In the genomic region with DNA sequence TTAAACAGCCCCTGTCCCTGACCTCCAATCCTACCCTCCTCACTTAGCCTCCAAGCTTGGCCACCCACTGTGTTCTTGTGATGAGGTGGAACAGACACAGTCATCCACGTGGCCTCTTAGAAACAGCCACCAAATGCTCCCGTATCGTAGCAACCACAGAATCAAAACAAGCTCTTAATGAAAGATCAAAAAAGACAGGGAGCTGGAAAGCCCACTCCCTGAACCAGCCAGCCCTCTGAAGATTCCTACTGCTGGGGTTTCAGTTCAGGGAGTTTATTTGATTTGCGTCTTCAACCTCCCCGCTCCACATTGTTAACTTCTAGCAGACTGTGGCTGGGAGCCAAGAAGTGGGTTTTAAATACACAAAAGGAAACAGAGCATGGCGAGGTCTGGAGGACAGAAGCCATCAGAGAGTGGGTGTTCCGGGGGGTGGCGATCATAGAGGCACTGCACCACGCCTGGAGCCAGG, we compare ENCODE assay signal across 1 cellular context.
TF ChIP-seq lines count a peak whose summit lies in the region.

No MANE protein-coding gene starts in this region.

TF ChIP-seq in WTC11, 78 proteins besides CTCF, POLR2A, EP300 and RAD21 (continued from another document):
- TF ChIP-seq, protein P1, sequence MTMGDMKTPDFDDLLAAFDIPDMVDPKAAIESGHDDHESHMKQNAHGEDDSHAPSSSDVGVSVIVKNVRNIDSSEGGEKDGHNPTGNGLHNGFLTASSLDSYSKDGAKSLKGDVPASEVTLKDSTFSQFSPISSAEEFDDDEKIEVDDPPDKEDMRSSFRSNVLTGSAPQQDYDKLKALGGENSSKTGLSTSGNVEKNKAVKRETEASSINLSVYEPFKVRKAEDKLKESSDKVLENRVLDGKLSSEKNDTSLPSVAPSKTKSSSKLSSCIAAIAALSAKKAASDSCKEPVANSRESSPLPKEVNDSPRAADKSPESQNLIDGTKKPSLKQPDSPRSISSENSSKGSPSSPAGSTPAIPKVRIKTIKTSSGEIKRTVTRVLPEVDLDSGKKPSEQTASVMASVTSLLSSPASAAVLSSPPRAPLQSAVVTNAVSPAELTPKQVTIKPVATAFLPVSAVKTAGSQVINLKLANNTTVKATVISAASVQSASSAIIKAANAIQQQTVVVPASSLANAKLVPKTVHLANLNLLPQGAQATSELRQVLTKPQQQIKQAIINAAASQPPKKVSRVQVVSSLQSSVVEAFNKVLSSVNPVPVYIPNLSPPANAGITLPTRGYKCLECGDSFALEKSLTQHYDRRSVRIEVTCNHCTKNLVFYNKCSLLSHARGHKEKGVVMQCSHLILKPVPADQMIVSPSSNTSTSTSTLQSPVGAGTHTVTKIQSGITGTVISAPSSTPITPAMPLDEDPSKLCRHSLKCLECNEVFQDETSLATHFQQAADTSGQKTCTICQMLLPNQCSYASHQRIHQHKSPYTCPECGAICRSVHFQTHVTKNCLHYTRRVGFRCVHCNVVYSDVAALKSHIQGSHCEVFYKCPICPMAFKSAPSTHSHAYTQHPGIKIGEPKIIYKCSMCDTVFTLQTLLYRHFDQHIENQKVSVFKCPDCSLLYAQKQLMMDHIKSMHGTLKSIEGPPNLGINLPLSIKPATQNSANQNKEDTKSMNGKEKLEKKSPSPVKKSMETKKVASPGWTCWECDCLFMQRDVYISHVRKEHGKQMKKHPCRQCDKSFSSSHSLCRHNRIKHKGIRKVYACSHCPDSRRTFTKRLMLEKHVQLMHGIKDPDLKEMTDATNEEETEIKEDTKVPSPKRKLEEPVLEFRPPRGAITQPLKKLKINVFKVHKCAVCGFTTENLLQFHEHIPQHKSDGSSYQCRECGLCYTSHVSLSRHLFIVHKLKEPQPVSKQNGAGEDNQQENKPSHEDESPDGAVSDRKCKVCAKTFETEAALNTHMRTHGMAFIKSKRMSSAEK (CRISPR knock-in tag; IDR thresholded peaks at IDR 0.05; ENCODE audit: borderline replicate concordance): no peak
